In genomic region chr1:168348146-168348709, GRCh38 we compare ENCODE assay signal across 9 cellular contexts.
A peak's percentile ranks its signal among the peaks of the same experiment; 100 is the strongest.
DNase-seq lines count a peak whose midpoint lies in the region; ATAC-seq, FAIRE-seq and TF ChIP-seq lines count a peak whose summit lies in the region.
"Had no signal": no experiment of that assay in that cellular context is flagged by ENCODE, and none has a peak within 500 bp of the region (broad histone marks: within the 10 kb centered on the region; RNA-seq: fewer than 3 reads in every experiment).

No MANE protein-coding gene starts in this region.

- no peaks in the 10 kb centered on the region for H3K27me3 ChIP-seq in CD8-positive, alpha-beta memory T cell (ENCODE audit: insufficient read depth, low read length, poor library complexity, severe bottlenecking)
- H3K27me3 ChIP-seq in K562 (ENCODE audit: control insufficient read depth in 2 of 2, insufficient read depth in 2 of 2, low read length in 2 of 2) = no peaks in the 10 kb centered on the region

- H3K9me1 ChIP-seq in K562 (ENCODE audit: control insufficient read depth, insufficient read depth, low read length) = no peaks in the 10 kb centered on the region

- no peak for TF ChIP-seq EP300 in K562 (IDR thresholded peaks at IDR 0.05; ENCODE audit: low read length)

- no peak for TF ChIP-seq RAD21 in K562 (CRISPR knock-in tag; conservative IDR thresholded peaks at IDR 0.05 in 1 of 2, IDR thresholded peaks at IDR 0.05 in 1 of 2)

- H2AFZ ChIP-seq in K562 (ENCODE audit: low read depth, low read length) = peak overlapping the region; percentile 87

- H3K27ac ChIP-seq in CD8-positive, alpha-beta memory T cell (ENCODE audit: low read depth, low read length) = peak overlapping the region; percentile 47
- peak overlapping the region; percentile 52; the same call in 2 of the 3 replicates for H3K27ac ChIP-seq in K562 (ENCODE audit: extremely low read depth, low read depth, low read length)

- intact Hi-C loops in K562 (cut with micrococcal nuclease) = loop anchor here (10.0 kb wide), 1 partner anchor 497 kb away; no protein-coding TSS in a partner anchor

- ATAC-seq in K562 (peak; percentile 73), GM21360 (IDR thresholded peaks at IDR 0.05; ENCODE audit: unreplicated experiment) (no peak), HG02981 (IDR thresholded peaks at IDR 0.05; ENCODE audit: unreplicated experiment) (no peak), GM18861 (IDR thresholded peaks at IDR 0.05; ENCODE audit: unreplicated experiment) (no peak)
- ATAC-seq in naive thymus-derived CD8-positive, alpha-beta T cell = peak; percentile 39 to 54

- peaks cover 0 to 2% of the 10 kb centered on the region in 2 donors for H3K27me3 Mint-ChIP-seq in CD8-positive, alpha-beta memory T cell
- H3K27me3 Mint-ChIP-seq in naive thymus-derived CD8-positive, alpha-beta T cell = no peaks in the 10 kb centered on the region

- H3K9ac ChIP-seq in K562 (ENCODE audit: insufficient read depth in 1 of 2, low read depth in 2 of 2, low read length in 2 of 2) = peak overlapping the region in 1 of 2 experiments; percentile 41; a peak in 2 of 4 replicates

- H3K36me3 ChIP-seq in CD8-positive, alpha-beta memory T cell (ENCODE audit: insufficient read depth, low read length) = no peaks in the 10 kb centered on the region
- H3K36me3 ChIP-seq in K562 (ENCODE audit: control insufficient read depth, insufficient read depth, low read length) = no peaks in the 10 kb centered on the region

- peaks cover 0 to 4% (median 0%) of the 10 kb centered on the region in 5 donors for H3K9me3 Mint-ChIP-seq in CD8-positive, alpha-beta memory T cell
- H3K9me3 Mint-ChIP-seq in naive thymus-derived CD8-positive, alpha-beta T cell = peaks cover 0 to 1% (median 0%) of the 10 kb centered on the region in 9 donors

- H3K27ac Mint-ChIP-seq in CD8-positive, alpha-beta memory T cell = peak overlapping the region; percentile 66 to 96 (median 92)
- H3K27ac Mint-ChIP-seq in naive thymus-derived CD8-positive, alpha-beta T cell = peak overlapping the region; percentile 84 to 97 (median 92)

- no peaks in the 10 kb centered on the region for H3K79me2 ChIP-seq in K562 (ENCODE audit: control insufficient read depth, insufficient read depth, low read length)

- peak overlapping the region; percentile 70 for H3K4me3 ChIP-seq in CD8-positive, alpha-beta memory T cell (ENCODE audit: low read length)
- peak overlapping the region; percentile 60 for H3K4me3 ChIP-seq in LNCaP clone FGC (ENCODE audit: low read depth, low read length)
- H3K4me3 ChIP-seq in K562 = peak overlapping the region; percentile 35

- BruUV-seq in K562 (replicated peaks; lab: Mats Ljungman, UMichigan) = no TSS peak

- H3K4me3 Mint-ChIP-seq in CD8-positive, alpha-beta memory T cell = peak overlapping the region; percentile 84 to 92 (median 90)
- peak overlapping the region; percentile 83 to 95 (median 90) for H3K4me3 Mint-ChIP-seq in naive thymus-derived CD8-positive, alpha-beta T cell

- no peak for TF ChIP-seq POLR2A in K562 (conservative IDR thresholded peaks at IDR 0.05)

- no peaks in the 10 kb centered on the region for H3K9me3 ChIP-seq in CD8-positive, alpha-beta memory T cell (ENCODE audit: low read length)
- no peaks in the 10 kb centered on the region for H3K9me3 ChIP-seq in K562 (replicated peaks; ENCODE audit: control insufficient read depth, insufficient read depth, low read depth, low read length)

- in situ Hi-C loops in K562 (cut with MboI) = loop anchor here (10.0 kb wide), 1 partner anchor 227 kb away; the partner anchor contains the start of gene XCL1

- CTCF ChIA-PET in CD8-positive, alpha-beta memory T cell (lab: Charles Lee) = interaction anchor here (0.7 to 2.2 kb wide), 6 partner anchors 15 to 1014 kb away, joined by 3 to 13 read pairs (median 4); no protein-coding TSS in a partner anchor
- CTCF ChIA-PET in K562 (lab: Yijun Ruan, JAX; ENCODE audit: low intra/inter-chr PET ratio) = no interaction called here

- no peaks in the 10 kb centered on the region for H4K20me1 ChIP-seq in K562 (replicated peaks; ENCODE audit: control insufficient read depth, insufficient read depth, low read length)

- H3K4me1 Mint-ChIP-seq in CD8-positive, alpha-beta memory T cell = peaks cover 23 to 25% (median 25%) of the 10 kb centered on the region in 3 donors
- peaks cover 7 to 24% (median 18%) of the 10 kb centered on the region in 4 donors for H3K4me1 Mint-ChIP-seq in naive thymus-derived CD8-positive, alpha-beta T cell

- POLR2A ChIA-PET in CD8-positive, alpha-beta memory T cell (lab: Charles Lee) = interaction anchor here (0.6 to 0.9 kb wide), 4 partner anchors 15 to 1000 kb away, joined by 3 to 5 read pairs (median 4); no protein-coding TSS in a partner anchor
- POLR2A ChIA-PET in K562 (lab: Yijun Ruan, JAX) = interaction anchor here (0.7 to 0.9 kb wide), 2 partner anchors 12 to 1546 kb away, joined by 4 read pairs; no protein-coding TSS in a partner anchor
- POLR2A ChIA-PET in naive thymus-derived CD8-positive, alpha-beta T cell (lab: Charles Lee) = interaction anchor here (0.9 kb wide), 1 partner anchor 85 kb away, joined by 4 read pairs; no protein-coding TSS in a partner anchor

- peak in 2 of 5 donors; percentile 34 to 45 for DNase-seq in CD8-positive, alpha-beta memory T cell
- DNase-seq in LNCaP clone FGC (ENCODE audit: low read depth) (no peak), K562 (ENCODE audit: extremely low read depth in 1 of 4, low spot score in 3 of 4) (peak in 2 of 4 experiments; percentile 49 to 64), NCI-H128 (lab: John Stamatoyannopoulos, UW; ENCODE audit: unreplicated experiment) (no peak)
- peak in 4 of 10 donors; percentile 20 to 47 (median 36) for DNase-seq in naive thymus-derived CD8-positive, alpha-beta T cell
- DNase-seq: NCI-H1417 treated with DMSO at 0.1 percent for 48 hours had no signal

- WGBS in K562 (ENCODE audit: insufficient coverage, low coverage, missing lambda C conversion rate) = 15% methylated on average over 8 of the region's 8 CpGs

- H3K36me3 Mint-ChIP-seq in CD8-positive, alpha-beta memory T cell = peaks cover 0 to 9% (median 4%) of the 10 kb centered on the region in 3 donors
- peaks cover 0 to 5% (median 0%) of the 10 kb centered on the region in 3 donors for H3K36me3 Mint-ChIP-seq in naive thymus-derived CD8-positive, alpha-beta T cell

- H3K4me2 ChIP-seq in K562 (ENCODE audit: insufficient read depth, low read length) = peak overlapping the region; percentile 62; the same call in 1 of the 2 replicates

- TF ChIP-seq CTCF in LNCaP clone FGC (IDR thresholded peaks at IDR 0.05; ENCODE audit: control insufficient read depth, extremely low read depth, insufficient read depth) (no peak), K562 (IDR thresholded peaks at IDR 0.05 in 2 of 3, conservative IDR thresholded peaks at IDR 0.05 in 1 of 3; ENCODE audit: insufficient read depth in 2 of 3, low read depth in 1 of 3, low read length in 3 of 3) (no peak)

- peaks cover 8% of the 10 kb centered on the region for H3K4me1 ChIP-seq in CD8-positive, alpha-beta memory T cell (ENCODE audit: insufficient read depth, low read length)
- 0 out of 5 replicates have a peak, but pooled peaks cover 0 to 2% of the 10 kb centered on the region in 2 experiments for H3K4me1 ChIP-seq in K562 (replicated peaks in 1 of 2; ENCODE audit: control insufficient read depth in 2 of 2, insufficient read depth in 2 of 2, low read length in 2 of 2)

- no peak for FAIRE-seq in K562 (lab: Jason Lieb, UNC)

Comparison
In these comparisons a context has a peak if more than half of its experiments do, and no peak if none do; other contexts are left out.
1. ATAC-seq: peak in K562 (single experiment) and naive thymus-derived CD8-positive, alpha-beta T cell (2 of 2); none in GM21360 (single experiment), HG02981 (single experiment) and GM18861 (single experiment).
2. Peak in every context shown above with its lines, with median percentiles within 50 percentile points of each other: H3K4me3 ChIP-seq.